Comparison of ENCODE assay signal across 9 cellular contexts in the genomic region with DNA sequence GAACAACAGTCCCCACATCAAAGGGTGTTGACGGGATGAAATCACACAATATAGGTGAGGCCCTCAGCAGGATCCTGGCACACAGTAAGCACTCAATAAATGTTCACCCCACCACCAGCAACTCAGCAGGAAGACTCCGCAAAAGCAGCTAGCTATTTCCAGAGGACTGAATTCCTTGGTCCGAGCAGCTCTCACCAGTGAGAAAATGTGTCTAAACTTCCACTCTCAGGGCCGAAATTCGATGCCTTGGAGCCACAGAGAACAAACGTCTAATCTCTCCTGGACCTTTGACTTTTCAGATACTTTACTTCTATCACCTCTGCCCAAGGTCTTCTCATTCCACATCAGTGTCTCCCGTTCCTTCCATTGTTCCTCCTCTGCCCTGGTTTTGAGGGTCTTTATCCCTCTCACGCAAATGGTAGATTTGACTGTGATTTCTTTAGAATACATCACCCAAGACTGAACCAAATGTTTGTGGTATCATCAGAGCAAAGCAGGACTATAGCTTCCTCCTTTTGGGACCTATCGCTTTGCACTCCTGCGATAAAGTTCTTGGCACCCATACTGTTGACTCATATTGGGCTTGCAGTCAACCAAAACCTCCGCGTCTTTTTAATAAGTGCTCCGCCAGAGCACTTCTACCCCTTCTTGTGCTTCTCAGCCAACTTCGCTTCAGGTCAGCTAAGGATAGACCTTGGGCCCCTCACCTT. TPM values are rescaled to one million over a fixed set of nuclear protein-coding genes. Genes with fewer than 3 reads are reported as not detected.
A peak's percentile ranks its signal among the peaks of the same experiment; 100 is the strongest.
DNase-seq lines count a peak whose midpoint lies in the region; ATAC-seq, FAIRE-seq and TF ChIP-seq lines count a peak whose summit lies in the region.
"Had no signal": no experiment of that assay in that cellular context is flagged by ENCODE, and none has a peak within 500 bp of the region (broad histone marks: within the 10 kb centered on the region; RNA-seq: fewer than 3 reads in every experiment).

No MANE protein-coding gene starts in this region.

- no peak for TF ChIP-seq POLR2A in H1 (IDR thresholded peaks at IDR 0.05; ENCODE audit: control extremely low read depth in 1 of 2, low read depth in 2 of 2, low read length in 2 of 2)

- peaks cover 0 to 2% of the 10 kb centered on the region in 2 experiments for H4K20me1 ChIP-seq in H1 (replicated peaks in 1 of 2; ENCODE audit: control insufficient read depth in 1 of 2, insufficient read depth in 2 of 2, low read length in 2 of 2)

- H3K23me2 ChIP-seq in H1 (ENCODE audit: low read depth, low read length), result peaks cover 5% of the 10 kb centered on the region

- 0 out of 2 replicates have a peak overlapping the region, but pooled peaks have one; percentile 6 for H2BK15ac ChIP-seq in H1 (ENCODE audit: low read length)

- 0 out of 2 replicates have a peak overlapping the region, but pooled peaks have one; percentile 16 for H2BK20ac ChIP-seq in H1 (ENCODE audit: low read length)

- H4K5ac ChIP-seq in H1 (ENCODE audit: insufficient read length, low read depth, low read length), result no peak overlapping the region

- CTCF ChIA-PET in H1 (lab: Charles Lee; ENCODE audit: partially characterized antibody), result interaction anchor here (1.9 to 3.7 kb wide), 3 partner anchors 33 to 51 kb away, joined by 5 to 17 read pairs (median 10); no protein-coding TSS in a partner anchor

- H3K27ac ChIP-seq in H1 (ENCODE audit: low read depth, low read length), result no peak overlapping the region
- H3K27ac ChIP-seq in pancreas, result peak overlapping the region in 2 of 4 donors; percentile 96 to 97

- H2BK12ac ChIP-seq in H1 (ENCODE audit: low read depth, low read length), result peak overlapping the region; percentile 78

- H3K79me2 ChIP-seq in H1 (ENCODE audit: control insufficient read depth in 1 of 2, insufficient read depth in 2 of 2, low read length in 2 of 2), result peaks cover 0 to 34% of the 10 kb centered on the region in 2 experiments; a peak in 3 of 4 replicates

- peak overlapping the region in 1 of 4 experiments; percentile 19; a peak in 1 of 7 replicates for H3K9ac ChIP-seq in H1 (replicated peaks in 1 of 4; ENCODE audit: extremely low read depth in 1 of 4, low read depth in 3 of 4, low read length in 3 of 4)

- no peak overlapping the region for H4K91ac ChIP-seq in H1 (replicated peaks; ENCODE audit: insufficient read length, low read length)

- FAIRE-seq in H1 (lab: Jason Lieb, UNC) (no peak), pancreas (lab: Jason Lieb, UNC) (no peak)

- H3K14ac ChIP-seq in H1 (ENCODE audit: insufficient read length), result no peak overlapping the region

- H3K18ac ChIP-seq in H1 (ENCODE audit: extremely low read depth, low read length), result peak overlapping the region; percentile 73; the same call in 1 of the 2 replicates

- H2AK5ac ChIP-seq in H1 (ENCODE audit: low read depth, low read length), result 0 out of 2 replicates have a peak overlapping the region, but pooled peaks have one; percentile 55

- DNase-seq in NCI-H226, result peak; percentile 85
- no peak for DNase-seq in H1 (ENCODE audit: low read depth in 1 of 2, low spot score in 2 of 2)
- peak in 3 of 6 donors; percentile 30 to 36 (median 36) for DNase-seq in pancreas
- no peak for DNase-seq in HK-2 (ENCODE audit: unreplicated experiment)
- DNase-seq in cerebellum (ENCODE audit: low spot score), result no peak
- DNase-seq in activated CD4-positive, alpha-beta T cell treated with anti-CD3 and anti-CD28 coated beads for 4 hours, result no peak

- TF ChIP-seq CTCF in H1 (IDR thresholded peaks at IDR 0.05; ENCODE audit: control extremely low read depth in 1 of 3, insufficient read depth in 1 of 3, low read depth in 1 of 3, low read length in 3 of 3) (no peak), pancreas (IDR thresholded peaks at IDR 0.05) (no peak)

- H3K4ac ChIP-seq in H1 (replicated peaks; ENCODE audit: insufficient read length, low read depth, low read length), result peak overlapping the region; percentile 8

- H3K23ac ChIP-seq in H1 (ENCODE audit: insufficient read length), result no peak overlapping the region

- peak; percentile 27 for ATAC-seq in GM18861 (IDR thresholded peaks at IDR 0.05; ENCODE audit: unreplicated experiment)
- ATAC-seq in pancreas, result peak; percentile 29 to 51 (median 32)
- no peak for ATAC-seq in GM21515 (IDR thresholded peaks at IDR 0.05; ENCODE audit: unreplicated experiment)

- H3K4me3 ChIP-seq in H1 (ENCODE audit: extremely low read depth in 1 of 4, insufficient read depth in 2 of 4, low read depth in 3 of 4, low read length in 4 of 4) (peak overlapping the region in 1 of 4 experiments; percentile 90; a peak in 2 of 8 replicates), pancreas (peak overlapping the region in 1 of 4 donors; percentile 82)

- POLR2A ChIA-PET in H1 (lab: Charles Lee; ENCODE audit: partially characterized antibody), result interaction anchor here (0.7 to 3.1 kb wide), 12 partner anchors 8 to 516 kb away, joined by 3 to 25 read pairs (median 7); partner anchors contain the start of gene INA

- H3K27me3 ChIP-seq in H1 (replicated peaks in 1 of 4; ENCODE audit: control insufficient read depth in 3 of 4, extremely low read depth in 1 of 4, insufficient read depth in 3 of 4, low read length in 3 of 4) (peaks cover 0 to 6% (median 1%) of the 10 kb centered on the region in 4 experiments; a peak in 4 of 7 replicates), pancreas (no peaks in the 10 kb centered on the region)

- H3K9me3 ChIP-seq in H1 (ENCODE audit: insufficient read depth in 2 of 2, low read depth in 1 of 2, low read length in 1 of 2) (no peaks in the 10 kb centered on the region), pancreas (no peaks in the 10 kb centered on the region)

- no peaks in the 10 kb centered on the region; the same call in 1 of the 2 replicates for H3K79me1 ChIP-seq in H1 (ENCODE audit: low read depth, low read length)

- TF ChIP-seq EP300 in H1 (IDR thresholded peaks at IDR 0.05; ENCODE audit: borderline replicate concordance in 1 of 2, low read depth in 2 of 2, low read length in 2 of 2), result no peak

- intact Hi-C loops in pancreas (cut with DNase I), result no loop called here

- no peak for TF ChIP-seq RAD21 in H1 (IDR thresholded peaks at IDR 0.05 in 1 of 2, conservative IDR thresholded peaks at IDR 0.05 in 1 of 2; ENCODE audit: low read depth in 2 of 2, low read length in 2 of 2)

- no peaks in the 10 kb centered on the region for H3K36me3 ChIP-seq in H1 (ENCODE audit: control insufficient read depth in 2 of 4, insufficient read depth in 4 of 4, low read length in 3 of 4)
- no peaks in the 10 kb centered on the region for H3K36me3 ChIP-seq in pancreas

- H3K4me1 ChIP-seq in H1 (replicated peaks in 1 of 4; ENCODE audit: control insufficient read depth in 3 of 4, insufficient read depth in 4 of 4, low read length in 3 of 4), result peaks cover 4 to 15% (median 7%) of the 10 kb centered on the region in 4 experiments; a peak in 6 of 7 replicates
- peaks cover 12 to 26% (median 15%) of the 10 kb centered on the region in 3 donors for H3K4me1 ChIP-seq in pancreas

- H3K4me2 ChIP-seq in H1 (ENCODE audit: insufficient read depth in 1 of 2, low read depth in 2 of 2, low read length in 2 of 2), result peak overlapping the region; percentile 74 to 88; a peak in 3 of 4 replicates

- H4K8ac ChIP-seq in H1 (ENCODE audit: extremely low read depth, insufficient read depth, low read length), result no peak overlapping the region

- H3K56ac ChIP-seq in H1 (replicated peaks; ENCODE audit: insufficient read length, low read depth, low read length), result no peak overlapping the region

- H2AFZ ChIP-seq in H1 (ENCODE audit: low read length), result peak overlapping the region; percentile 99; the same call in 1 of the 2 replicates

- peak overlapping the region; percentile 3 for H2BK120ac ChIP-seq in H1 (replicated peaks; ENCODE audit: low read depth, low read length)

- WGBS in H1 (ENCODE audit: extremely low coverage in 1 of 2, insufficient coverage in 1 of 2, insufficient read length in 1 of 2, insufficient replicate concordance in 2 of 2, low coverage in 1 of 2, low lambda C conversion rate in 2 of 2, missing lambda C conversion rate in 1 of 2), 2 experiments, result 82% methylated on average over 14 of the region's 14 CpGs; no CpG with 5 or more reads in 1 of the 2 experiments
- WGBS in pancreas, 2 donors, result 35 to 36% methylated on average over 14 of the region's 14 CpGs

- H2BK5ac ChIP-seq in H1 (ENCODE audit: low read depth, low read length), result peak overlapping the region; percentile 9; the same call in 1 of the 2 replicates

TF ChIP-seq in H1, 55 proteins besides CTCF, POLR2A, EP300 and RAD21 (continues in another document):
- TF ChIP-seq SP2 (IDR thresholded peaks at IDR 0.05; ENCODE audit: low read length), result no peak
- no peak for TF ChIP-seq SIRT6 (IDR thresholded peaks at IDR 0.05; ENCODE audit: low read length)
- no peak for TF ChIP-seq RNF2 (IDR thresholded peaks at IDR 0.05; ENCODE audit: borderline replicate concordance, low read depth, low read length, missing control alignments, poor library complexity, severe bottlenecking)
- no peak for TF ChIP-seq CTBP2 (IDR thresholded peaks at IDR 0.05; ENCODE audit: borderline replicate concordance, insufficient read depth, insufficient read length, low read length)
- no peak for TF ChIP-seq NANOG (IDR thresholded peaks at IDR 0.05; ENCODE audit: insufficient read depth, low read depth, low read length, poor library complexity, severe bottlenecking)
- TF ChIP-seq BCL11A (IDR thresholded peaks at IDR 0.05; ENCODE audit: low read depth in 2 of 2, low read length in 2 of 2), result no peak
- no peak for TF ChIP-seq BRCA1 (IDR thresholded peaks at IDR 0.05; ENCODE audit: low read depth, low read length)

RNA-seq across cellular contexts. Expression of gene NT5C2, which starts 0.9 kb away (rescaled TPM):
- total RNA-seq in H1 (2021; fragmentation: NEBNext Ultra II Directional; extraction: Animal tissue kit (Norgen Biotek cat#: 25700)), result 84.2 and 106 TPM in 2 replicates
- polyA plus RNA-seq in H1 (2011; rRNA removed) (29.4 and 35.2 TPM in 2 replicates), pancreas (10 to 100 TPM; 19.4 to 34.2 TPM)
- 37.8 TPM for polyA plus RNA-seq in H1 (2011; cell fraction: cytosol; rRNA removed)
- 26.9 TPM for polyA plus RNA-seq in H1 (2011; cell fraction: nucleus; rRNA removed)
- 26.4 to 80.7 TPM (median 34.4 TPM) in 4 replicates for polyA plus RNA-seq in H1 (2012, experiment 1 of 2)
- polyA plus RNA-seq in H1 (2012, experiment 2 of 2), result 6.6 TPM
- 46.5 TPM for polyA plus RNA-seq in H1 (2013, experiment 1 of 2)
- polyA plus RNA-seq in H1 (2013, experiment 2 of 2), result 43.0 TPM
- 40.1 and 47.7 TPM in 2 replicates for polyA minus RNA-seq in H1 (2011; rRNA and poly(A)+ RNA removed)
- polyA minus RNA-seq in H1 (2011; cell fraction: cytosol; rRNA and poly(A)+ RNA removed), result 23.6 TPM
- polyA minus RNA-seq in H1 (2011; cell fraction: nucleus; rRNA and poly(A)+ RNA removed), result 40.6 TPM
- total RNA-seq in pancreas (10 to 100 TPM; 21.7 to 45.0 (median 26.4) TPM), cerebellum (130 TPM)

RNA-seq across cellular contexts. Expression of gene RPEL1, which starts 51.7 kb away (rescaled TPM):
- total RNA-seq in H1 (2021; fragmentation: NEBNext Ultra II Directional; extraction: Animal tissue kit (Norgen Biotek cat#: 25700)), result not detected in 2 replicates
- polyA plus RNA-seq in H1 (2011; rRNA removed) (0.12 and 0.13 TPM in 2 replicates), pancreas (not detected)
- 0.03 TPM for polyA plus RNA-seq in H1 (2011; cell fraction: cytosol; rRNA removed)
- 0.04 TPM for polyA plus RNA-seq in H1 (2011; cell fraction: nucleus; rRNA removed)
- 0.08 to 0.11 TPM (median 0.08 TPM) in 3 of 4 replicates, not detected in the other for polyA plus RNA-seq in H1 (2012, experiment 1 of 2)
- polyA plus RNA-seq in H1 (2012, experiment 2 of 2), result not detected
- polyA plus RNA-seq in H1 (2013, experiment 1 of 2), result not detected
- not detected for polyA plus RNA-seq in H1 (2013, experiment 2 of 2)
- 0.07 and 0.16 TPM in 2 replicates for polyA minus RNA-seq in H1 (2011; rRNA and poly(A)+ RNA removed)
- not detected for polyA minus RNA-seq in H1 (2011; cell fraction: cytosol; rRNA and poly(A)+ RNA removed)
- not detected for polyA minus RNA-seq in H1 (2011; cell fraction: nucleus; rRNA and poly(A)+ RNA removed)
- total RNA-seq in pancreas (not detected), cerebellum (not detected)
- total RNA-seq: T-helper 2 cell treated with Interferon-gamma antibody and Interleukin-4, amounts not matched to agents 100 ng/mL and 5 ng/mL, for 36 hours had no signal
